ENCODE assay signal across 11 cellular contexts in genomic region chr1:217322834-217323233, GRCh38.
DNase-seq lines count a peak whose midpoint lies in the region; ATAC-seq and TF ChIP-seq lines count a peak whose summit lies in the region.
"Had no signal": no experiment of that assay in that cellular context is flagged by ENCODE, and none has a peak within 500 bp of the region (broad histone marks: within the 10 kb centered on the region; RNA-seq: fewer than 3 reads in every experiment).

No MANE protein-coding gene starts in this region.

- peak; percentile 51 for DNase-seq in GM10248 (ENCODE audit: extremely low spot score)
- no peak for DNase-seq in T-helper 2 cell treated with Interferon-gamma antibody and Interleukin-4, amounts not matched to agents 5 μg/mL and 100 μg/mL, for 36 hours (ENCODE audit: low spot score)
- no peak for DNase-seq in DMS53 treated with DMSO at 0.1 percent for 48 hours (lab: John Stamatoyannopoulos, UW; ENCODE audit: unreplicated experiment)
- DNase-seq in NCI-H526 treated with DMSO at 0.1 percent for 48 hours (lab: John Stamatoyannopoulos, UW): no peak
- DNase-seq: left ventricle myocardium inferior, NCI-H2171 had no signal

- no peak overlapping the region for H3K27ac Mint-ChIP-seq in T-helper 2 cell treated with Interferon-gamma antibody and Interleukin-4, amounts not matched to agents 5 μg/mL and 100 μg/mL, for 36 hours
- H3K27ac Mint-ChIP-seq: progenitor cell of endocrine pancreas had no signal

- H3K27me3 Mint-ChIP-seq in T-helper 2 cell treated with Interferon-gamma antibody and Interleukin-4, amounts not matched to agents 5 μg/mL and 100 μg/mL, for 36 hours (ENCODE audit: low read depth): no peaks in the 10 kb centered on the region

- H3K4me3 Mint-ChIP-seq in T-helper 2 cell treated with Interferon-gamma antibody and Interleukin-4, amounts not matched to agents 5 μg/mL and 100 μg/mL, for 36 hours: no peak overlapping the region

- no peaks in the 10 kb centered on the region for H3K9me3 Mint-ChIP-seq in T-helper 2 cell treated with Interferon-gamma antibody and Interleukin-4, amounts not matched to agents 5 μg/mL and 100 μg/mL, for 36 hours

- POLR2A ChIA-PET in GM10248 (lab: Yijun Ruan, JAX): no interaction called here

- no peak for TF ChIP-seq CTCF in GM10248 (IDR thresholded peaks at IDR 0.05; ENCODE audit: control extremely low read depth, extremely low read depth, low read depth, missing control alignments)

- ATAC-seq in GM19372 (IDR thresholded peaks at IDR 0.05; ENCODE audit: low read depth, unreplicated experiment) (peak; percentile 100), HG02840 (IDR thresholded peaks at IDR 0.05; ENCODE audit: low FRiP score, unreplicated experiment) (peak; percentile 92), HG03558 (IDR thresholded peaks at IDR 0.05; ENCODE audit: extremely low read depth, unreplicated experiment) (peak; percentile 98)
- ATAC-seq in activated CD4-positive, CD25-positive, alpha-beta regulatory T cell treated with anti-CD3 and anti-CD28 coated beads, Interleukin-2, amount 50 U/mL, for 24 hours: no peak

- CTCF ChIA-PET in GM10248 (lab: Yijun Ruan, JAX): interaction anchor here (2.2 kb wide), 1 partner anchor 10 kb away, joined by 15 read pairs; no protein-coding TSS in a partner anchor

- no peaks in the 10 kb centered on the region for H3K36me3 Mint-ChIP-seq in T-helper 2 cell treated with Interferon-gamma antibody and Interleukin-4, amounts not matched to agents 5 μg/mL and 100 μg/mL, for 36 hours (ENCODE audit: low read depth)

- no peaks in the 10 kb centered on the region for H3K4me1 Mint-ChIP-seq in T-helper 2 cell treated with Interferon-gamma antibody and Interleukin-4, amounts not matched to agents 5 μg/mL and 100 μg/mL, for 36 hours (ENCODE audit: low read depth)

Comparison
In these comparisons a context has a peak if more than half of its experiments do, and no peak if none do; other contexts are left out.
1. ATAC-seq: peak in GM19372 (single experiment), HG02840 (single experiment) and HG03558 (single experiment); none in activated CD4-positive, CD25-positive, alpha-beta regulatory T cell treated with anti-CD3 and anti-CD28 coated beads, Interleukin-2, amount 50 U/mL, for 24 hours (0 of 2).